ENCODE assay signal across 1 cellular context in genomic region chr12:226401-226800, GRCh38.
A peak's percentile ranks its signal among the peaks of the same experiment; 100 is the strongest.
TF ChIP-seq lines count a peak whose summit lies in the region.

No MANE protein-coding gene starts in this region.

TF ChIP-seq in H1, 55 proteins besides CTCF, POLR2A, EP300 and RAD21:
- TF ChIP-seq GABPA (IDR thresholded peaks at IDR 0.05; ENCODE audit: borderline replicate concordance, insufficient read depth, low read length): 0 out of 2 replicates have a peak, but pooled peaks have one; percentile 18
- no peak for TF ChIP-seq CBX5 (IDR thresholded peaks at IDR 0.05; ENCODE audit: low read depth, low read length)
- no peak for TF ChIP-seq TEAD4 (IDR thresholded peaks at IDR 0.05; ENCODE audit: low read depth, low read length)
- no peak for TF ChIP-seq MAX (IDR thresholded peaks at IDR 0.05)
TF ChIP-seq in H1: peak in this region for 1.
